In the genomic region with DNA sequence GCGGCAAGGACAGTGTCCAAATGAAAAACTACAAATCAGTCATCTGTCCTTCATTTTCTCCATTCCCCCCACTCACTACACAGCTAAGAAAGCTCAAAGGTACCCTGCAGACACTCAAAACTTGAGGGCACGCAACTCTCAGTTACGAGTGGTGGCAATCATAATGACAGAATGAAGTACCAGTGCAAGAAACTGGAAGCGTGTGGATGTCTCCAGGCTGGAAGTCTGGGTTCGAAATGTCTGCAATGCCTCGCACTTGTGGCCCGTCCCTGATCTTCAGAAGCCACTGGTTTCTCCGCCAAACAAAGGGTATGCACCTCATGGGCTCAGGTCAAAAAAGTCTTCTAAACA, we compare ENCODE assay signal across 8 cellular contexts. TPM values are rescaled to one million over a fixed set of nuclear protein-coding genes. Genes with fewer than 3 reads are reported as not detected.
DNase-seq lines count a peak whose midpoint lies in the region; ATAC-seq, FAIRE-seq and TF ChIP-seq lines count a peak whose summit lies in the region.

No MANE protein-coding gene starts in this region.

- peak overlapping the region; percentile 92 for H3K4me3 Mint-ChIP-seq in activated naive CD4-positive, alpha-beta T cell treated with anti-CD3 and anti-CD28 coated beads, Interleukin-2, amount 50 U/mL, for 24 hours
- H3K4me3 Mint-ChIP-seq in astrocyte (ENCODE audit: unreplicated experiment), result peak overlapping the region; percentile 97

- no peak for DNase-seq in activated naive CD4-positive, alpha-beta T cell (lab: John Stamatoyannopoulos, UW)
- DNase-seq in astrocyte (ENCODE audit: low read depth), result no peak
- no peak for DNase-seq in lung (ENCODE audit: low spot score)
- DNase-seq in uterus, result no peak
- no peak for DNase-seq in EL
- no peak for DNase-seq in NAMALWA (ENCODE audit: low spot score)

- intact Hi-C loops in uterus (cut with DNase I; ENCODE audit: low total_unique reads), result no loop called here

- H3K36me3 ChIP-seq in astrocyte (ENCODE audit: insufficient read depth, low read length), result no peaks in the 10 kb centered on the region
- no peaks in the 10 kb centered on the region for H3K36me3 ChIP-seq in lung (ENCODE audit: control insufficient read depth in 2 of 2, insufficient read depth in 2 of 2, low read length in 2 of 2)
- no peaks in the 10 kb centered on the region for H3K36me3 ChIP-seq in uterus

- H4K20me1 ChIP-seq in astrocyte (ENCODE audit: insufficient read depth, low read length), result no peaks in the 10 kb centered on the region

- H3K4me1 ChIP-seq in astrocyte (ENCODE audit: insufficient read depth, low read length), result peaks cover 6% of the 10 kb centered on the region
- no peaks in the 10 kb centered on the region for H3K4me1 ChIP-seq in lung (ENCODE audit: control insufficient read depth in 2 of 2, insufficient read depth in 2 of 2, low read length in 2 of 2)
- H3K4me1 ChIP-seq in uterus, result peaks cover 3 to 11% of the 10 kb centered on the region in 2 donors

- no peak overlapping the region for H3K27ac Mint-ChIP-seq in activated naive CD4-positive, alpha-beta T cell treated with anti-CD3 and anti-CD28 coated beads, Interleukin-2, amount 50 U/mL, for 24 hours
- H3K27ac Mint-ChIP-seq in astrocyte (ENCODE audit: unreplicated experiment), result peak overlapping the region; percentile 99

- 15 to 18% methylated on average over 8 of the region's 8 CpGs for WGBS in lung, 2 donors

- peaks cover 15% of the 10 kb centered on the region for H3K4me1 Mint-ChIP-seq in activated naive CD4-positive, alpha-beta T cell treated with anti-CD3 and anti-CD28 coated beads, Interleukin-2, amount 50 U/mL, for 24 hours
- H3K4me1 Mint-ChIP-seq in astrocyte (ENCODE audit: low read depth, unreplicated experiment), result no peaks in the 10 kb centered on the region

- H3K36me3 Mint-ChIP-seq in activated naive CD4-positive, alpha-beta T cell treated with anti-CD3 and anti-CD28 coated beads, Interleukin-2, amount 50 U/mL, for 24 hours, result no peaks in the 10 kb centered on the region
- no peaks in the 10 kb centered on the region for H3K36me3 Mint-ChIP-seq in astrocyte (ENCODE audit: low read depth, unreplicated experiment)

- peak overlapping the region; percentile 93 for H3K4me3 ChIP-seq in astrocyte (ENCODE audit: insufficient read depth, low read depth, low read length)
- peak overlapping the region; percentile 92 for H3K4me3 ChIP-seq in lung
- peak overlapping the region; percentile 56 to 64 for H3K4me3 ChIP-seq in uterus

- no peak for TF ChIP-seq CTCF in astrocyte (IDR thresholded peaks at IDR 0.05; ENCODE audit: insufficient read depth, low read depth, low read length)
- TF ChIP-seq CTCF in lung (IDR thresholded peaks at IDR 0.05; ENCODE audit: control extremely low read depth, extremely low read depth), result no peak
- TF ChIP-seq CTCF in uterus (IDR thresholded peaks at IDR 0.05), result no peak

- TF ChIP-seq POLR2A in uterus (IDR thresholded peaks at IDR 0.05), result no peak

- peak overlapping the region; percentile 94 for H3K4me2 ChIP-seq in astrocyte (ENCODE audit: low read length)

- H3K79me2 ChIP-seq in astrocyte (ENCODE audit: insufficient read depth, low read length), result peaks cover 12% of the 10 kb centered on the region

- H2AFZ ChIP-seq in astrocyte (ENCODE audit: low read depth, low read length), result peak overlapping the region; percentile 83

- no peaks in the 10 kb centered on the region for H3K9me3 ChIP-seq in astrocyte (ENCODE audit: insufficient read depth, low read depth, low read length)
- no peaks in the 10 kb centered on the region for H3K9me3 ChIP-seq in lung (ENCODE audit: control insufficient read depth in 2 of 2, insufficient read depth in 1 of 2, low read length in 1 of 2)
- no peaks in the 10 kb centered on the region for H3K9me3 ChIP-seq in uterus

- H3K27me3 Mint-ChIP-seq in activated naive CD4-positive, alpha-beta T cell treated with anti-CD3 and anti-CD28 coated beads, Interleukin-2, amount 50 U/mL, for 24 hours, result no peaks in the 10 kb centered on the region
- H3K27me3 Mint-ChIP-seq in astrocyte (ENCODE audit: low read depth, unreplicated experiment), result no peaks in the 10 kb centered on the region

- H3K27me3 ChIP-seq in astrocyte (ENCODE audit: insufficient read depth, low read length) (no peaks in the 10 kb centered on the region), lung (ENCODE audit: control insufficient read depth, insufficient read depth) (no peaks in the 10 kb centered on the region), uterus (no peaks in the 10 kb centered on the region)

- H3K9ac ChIP-seq in astrocyte (ENCODE audit: low read length), result peak overlapping the region; percentile 93

- no peak for FAIRE-seq in astrocyte (lab: Jason Lieb, UNC)

- peak overlapping the region; percentile 90 for H3K27ac ChIP-seq in astrocyte (ENCODE audit: low read depth, low read length)
- H3K27ac ChIP-seq in lung (ENCODE audit: low read depth in 1 of 2, low read length in 1 of 2), result peak overlapping the region; percentile 21 to 96
- peak overlapping the region; percentile 42 to 64 for H3K27ac ChIP-seq in uterus

- ATAC-seq in lung (ENCODE audit: insufficient read depth, low FRiP score) (no peak), GM18511 (IDR thresholded peaks at IDR 0.05; ENCODE audit: unreplicated experiment) (no peak)

- no peaks in the 10 kb centered on the region for H3K9me3 Mint-ChIP-seq in activated naive CD4-positive, alpha-beta T cell treated with anti-CD3 and anti-CD28 coated beads, Interleukin-2, amount 50 U/mL, for 24 hours
- H3K9me3 Mint-ChIP-seq in astrocyte (ENCODE audit: unreplicated experiment), result no peaks in the 10 kb centered on the region

RNA-seq across cellular contexts. Expression of gene CENPH, which starts 0.6 kb away (rescaled TPM):
- total RNA-seq in astrocyte, result 4.9 and 5.0 TPM in 2 replicates
- 1 to 10 TPM; 4.2 to 5.8 TPM for total RNA-seq in lung
- polyA plus RNA-seq in lung, result 1 to 10 TPM; 3.3 to 4.9 TPM
- 10 to 100 TPM in 1 of 4 donors, 1 to 10 TPM in 2, not detected in 1; 1.3 to 12.4 (median 5.3) TPM for total RNA-seq in uterus

RNA-seq across cellular contexts. Expression of gene CCNB1, which starts 21.8 kb away (rescaled TPM):
- 34.2 and 49.8 TPM in 2 replicates for total RNA-seq in astrocyte
- 10 to 100 TPM in 1 of 2 donors, 1 to 10 TPM in 1; 4.4 to 14.4 TPM for total RNA-seq in lung
- polyA plus RNA-seq in lung, result 1 to 10 TPM; 4.7 to 6.6 TPM
- total RNA-seq in uterus, result 10 to 100 TPM in 2 of 4 donors, 1 to 10 TPM in 1, under 1 TPM in 1; under 0.01 to 60.3 (median 10.2) TPM

RNA-seq across cellular contexts. Expression of gene CDK7, which starts 45.9 kb away (rescaled TPM):
- total RNA-seq in astrocyte (53.6 and 58.3 TPM in 2 replicates), lung (10 to 100 TPM; 21.9 to 53.2 TPM), uterus (10 to 100 TPM in 2 of 4 donors, 1 to 10 TPM in 2; 4.4 to 35.3 (median 11.1) TPM)
- polyA plus RNA-seq in lung, result 10 to 100 TPM; 22.2 to 37.7 TPM
